In genomic region chr22:42294034-42294985, GRCh38 we compare ENCODE assay signal across 1 cellular context.
TF ChIP-seq lines count a peak whose summit lies in the region.

No MANE protein-coding gene starts in this region.

TF ChIP-seq in HepG2, 621 proteins besides CTCF, POLR2A, EP300 and RAD21 (continued from another document and continues in another):
- TF ChIP-seq NFAT5 (CRISPR knock-in tag; IDR thresholded peaks at IDR 0.05) (peak; percentile 91), ZNF225 (CRISPR knock-in tag; IDR thresholded peaks at IDR 0.05) (0 out of 2 replicates have a peak, but pooled peaks have one; percentile 25), ZNF251 (CRISPR knock-in tag; IDR thresholded peaks at IDR 0.05) (no peak), SPEN (CRISPR knock-in tag; IDR thresholded peaks at IDR 0.05; ENCODE audit: low read depth) (peak; percentile 40; the same call in 1 of the 2 replicates), HNF4A (CRISPR knock-in tag; IDR thresholded peaks at IDR 0.05) (no peak), SNAI1 (CRISPR knock-in tag; IDR thresholded peaks at IDR 0.05; ENCODE audit: borderline replicate concordance) (no peak), ZNF672 (CRISPR knock-in tag; IDR thresholded peaks at IDR 0.05) (no peak), ZNF546 (CRISPR knock-in tag; conservative IDR thresholded peaks at IDR 0.05) (no peak), ZMYM2 (CRISPR knock-in tag; IDR thresholded peaks at IDR 0.05) (no peak), TEAD3 (CRISPR knock-in tag; optimal IDR thresholded peaks at IDR 0.05; ENCODE audit: borderline replicate concordance) (peak; percentile 43), ZNF687 (CRISPR knock-in tag; IDR thresholded peaks at IDR 0.05) (peak; percentile 38; the same call in 1 of the 2 replicates), ZBTB20 (CRISPR knock-in tag; IDR thresholded peaks at IDR 0.05; ENCODE audit: borderline replicate concordance, low read depth) (no peak), PRDM15 (CRISPR knock-in tag; IDR thresholded peaks at IDR 0.05) (no peak), SRY (CRISPR knock-in tag; IDR thresholded peaks at IDR 0.05) (0 out of 2 replicates have a peak, but pooled peaks have one; percentile 38), ZNF407 (CRISPR knock-in tag; IDR thresholded peaks at IDR 0.05; ENCODE audit: not compliant biosample characterization) (no peak), GATAD2A (CRISPR knock-in tag; IDR thresholded peaks at IDR 0.05) (peak; percentile 42; the same call in 1 of the 2 replicates), ZNF644 (CRISPR knock-in tag; IDR thresholded peaks at IDR 0.05; ENCODE audit: low read depth) (no peak; the same call in 1 of the 2 replicates), PPARG (CRISPR knock-in tag; conservative IDR thresholded peaks at IDR 0.05) (peak; percentile 44; the same call in 1 of the 2 replicates), TMF1 (CRISPR knock-in tag; IDR thresholded peaks at IDR 0.05; ENCODE audit: low read depth) (0 out of 2 replicates have a peak, but pooled peaks have one; percentile 65), RCOR2 (CRISPR knock-in tag; IDR thresholded peaks at IDR 0.05) (no peak), ATF7-NPFF (CRISPR knock-in tag; IDR thresholded peaks at IDR 0.05; ENCODE audit: low read depth) (peak; percentile 39; the same call in 1 of the 2 replicates), THAP7 (CRISPR knock-in tag; IDR thresholded peaks at IDR 0.05) (no peak)
- TF ChIP-seq, protein P1, sequence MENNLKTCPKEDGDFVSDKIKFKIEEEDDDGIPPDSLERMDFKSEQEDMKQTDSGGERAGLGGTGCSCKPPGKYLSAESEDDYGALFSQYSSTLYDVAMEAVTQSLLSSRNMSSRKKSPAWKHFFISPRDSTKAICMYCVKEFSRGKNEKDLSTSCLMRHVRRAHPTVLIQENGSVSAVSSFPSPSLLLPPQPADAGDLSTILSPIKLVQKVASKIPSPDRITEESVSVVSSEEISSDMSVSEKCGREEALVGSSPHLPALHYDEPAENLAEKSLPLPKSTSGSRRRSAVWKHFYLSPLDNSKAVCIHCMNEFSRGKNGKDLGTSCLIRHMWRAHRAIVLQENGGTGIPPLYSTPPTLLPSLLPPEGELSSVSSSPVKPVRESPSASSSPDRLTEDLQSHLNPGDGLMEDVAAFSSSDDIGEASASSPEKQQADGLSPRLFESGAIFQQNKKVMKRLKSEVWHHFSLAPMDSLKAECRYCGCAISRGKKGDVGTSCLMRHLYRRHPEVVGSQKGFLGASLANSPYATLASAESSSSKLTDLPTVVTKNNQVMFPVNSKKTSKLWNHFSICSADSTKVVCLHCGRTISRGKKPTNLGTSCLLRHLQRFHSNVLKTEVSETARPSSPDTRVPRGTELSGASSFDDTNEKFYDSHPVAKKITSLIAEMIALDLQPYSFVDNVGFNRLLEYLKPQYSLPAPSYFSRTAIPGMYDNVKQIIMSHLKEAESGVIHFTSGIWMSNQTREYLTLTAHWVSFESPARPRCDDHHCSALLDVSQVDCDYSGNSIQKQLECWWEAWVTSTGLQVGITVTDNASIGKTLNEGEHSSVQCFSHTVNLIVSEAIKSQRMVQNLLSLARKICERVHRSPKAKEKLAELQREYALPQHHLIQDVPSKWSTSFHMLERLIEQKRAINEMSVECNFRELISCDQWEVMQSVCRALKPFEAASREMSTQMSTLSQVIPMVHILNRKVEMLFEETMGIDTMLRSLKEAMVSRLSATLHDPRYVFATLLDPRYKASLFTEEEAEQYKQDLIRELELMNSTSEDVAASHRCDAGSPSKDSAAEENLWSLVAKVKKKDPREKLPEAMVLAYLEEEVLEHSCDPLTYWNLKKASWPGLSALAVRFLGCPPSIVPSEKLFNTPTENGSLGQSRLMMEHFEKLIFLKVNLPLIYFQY (CRISPR knock-in tag; IDR thresholded peaks at IDR 0.05; ENCODE audit: borderline replicate concordance), result 0 out of 2 replicates have a peak, but pooled peaks have one; percentile 38
- TF ChIP-seq, protein P2, sequence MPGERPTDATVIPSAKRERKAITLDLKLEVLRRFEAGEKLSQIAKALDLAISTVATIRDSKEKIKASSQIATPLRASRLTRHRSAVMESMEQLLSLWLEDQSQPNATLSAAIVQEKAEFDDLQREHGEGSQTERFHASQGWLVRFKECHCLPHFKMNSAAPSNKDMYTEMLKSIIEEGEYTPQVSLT (CRISPR knock-in tag; IDR thresholded peaks at IDR 0.05; ENCODE audit: borderline replicate concordance, low read depth), result no peak
